In genomic region chr6:123658848-123659247, GRCh38 we compare ENCODE assay signal across 27 cellular contexts. TPM values are rescaled to one million over a fixed set of nuclear protein-coding genes. Genes with fewer than 3 reads are reported as not detected.
"Had no signal": no experiment of that assay in that cellular context is flagged by ENCODE, and none has a peak within 500 bp of the region (broad histone marks: within the 10 kb centered on the region; RNA-seq: fewer than 3 reads in every experiment).

No MANE protein-coding gene starts in this region.

- H3K36me3 Mint-ChIP-seq: activated naive CD4-positive, alpha-beta T cell treated with anti-CD3 and anti-CD28 coated beads, Interleukin-2, amount 10 ng/mL, durations not matched to agents 7 days and 5 days; activated naive CD8-positive, alpha-beta T cell treated with anti-CD3 and anti-CD28 coated beads for 36 hours; WTC11 had no signal

- H3K4me3 ChIP-seq: cardiac muscle cell, MG63, Peyer's patch had no signal

- ATAC-seq: activated CD8-positive, alpha-beta T cell treated with anti-CD3 and anti-CD28 coated beads, Interleukin-2, amount 10 ng/mL, durations not matched to agents 7 days and 5 days; activated T-helper 17 cell treated with anti-CD3 and anti-CD28 coated beads, Interleukin-2, amount 50 U/mL, for 72 hours; T-helper 17 cell; WTC11 had no signal

- H3K27me3 Mint-ChIP-seq: activated naive CD4-positive, alpha-beta T cell treated with anti-CD3 and anti-CD28 coated beads, Interleukin-2, amount 10 ng/mL, durations not matched to agents 7 days and 5 days; activated naive CD8-positive, alpha-beta T cell treated with anti-CD3 and anti-CD28 coated beads for 36 hours; activated T-cell treated with anti-CD3 and anti-CD28 coated beads, Interleukin-2, amount 50 U/mL, for 24 hours; activated T-helper 17 cell treated with anti-CD3 and anti-CD28 coated beads, Interleukin-2, amount 50 U/mL, for 72 hours; T-helper 17 cell had no signal

- H3K27ac ChIP-seq: brain microvascular endothelial cell, cardiac muscle cell, Peyer's patch, RWPE1 had no signal

- H3K36me3 ChIP-seq: brain microvascular endothelial cell, cardiac muscle cell, MG63, Peyer's patch had no signal

- H3K4me1 Mint-ChIP-seq: activated naive CD8-positive, alpha-beta T cell treated with anti-CD3 and anti-CD28 coated beads for 36 hours; activated T-helper 17 cell treated with anti-CD3 and anti-CD28 coated beads, Interleukin-2, amount 50 U/mL, for 72 hours; T-helper 17 cell had no signal

- H3K9me3 Mint-ChIP-seq: activated naive CD4-positive, alpha-beta T cell treated with anti-CD3 and anti-CD28 coated beads, Interleukin-2, amount 10 ng/mL, durations not matched to agents 7 days and 5 days; activated naive CD8-positive, alpha-beta T cell treated with anti-CD3 and anti-CD28 coated beads for 36 hours; activated T-cell treated with anti-CD3 and anti-CD28 coated beads, Interleukin-2, amount 50 U/mL, for 24 hours; activated T-helper 17 cell treated with anti-CD3 and anti-CD28 coated beads, Interleukin-2, amount 50 U/mL, for 72 hours; WTC11 had no signal

- H3K9me3 ChIP-seq: MG63, Peyer's patch had no signal

- H3K4me1 ChIP-seq: Peyer's patch had no signal

- H3K27ac Mint-ChIP-seq: activated CD8-positive, alpha-beta T cell treated with anti-CD3 and anti-CD28 coated beads, Interleukin-2, amount 10 ng/mL, durations not matched to agents 7 days and 5 days; activated naive CD4-positive, alpha-beta T cell treated with anti-CD3 and anti-CD28 coated beads, Interleukin-2, amount 10 ng/mL, durations not matched to agents 7 days and 5 days; activated naive CD8-positive, alpha-beta T cell treated with anti-CD3 and anti-CD28 coated beads for 36 hours; activated T-cell treated with anti-CD3 and anti-CD28 coated beads, Interleukin-2, amount 50 U/mL, for 24 hours; activated T-helper 17 cell treated with anti-CD3 and anti-CD28 coated beads, Interleukin-2, amount 50 U/mL, for 72 hours; T-helper 17 cell; WTC11 had no signal

- H3K27me3 ChIP-seq: brain microvascular endothelial cell, cardiac muscle cell, MG63, Peyer's patch had no signal

- DNase-seq: activated CD4-positive, alpha-beta T cell treated with anti-CD3 and anti-CD28 coated beads for 48 hours; activated CD4-positive, alpha-beta T cell treated with anti-CD3 and anti-CD28 coated beads, Interleukin-2, amount 50 U/mL, for 4 hours; activated CD4-positive, CD25-positive, alpha-beta regulatory T cell treated with anti-CD3 and anti-CD28 coated beads, Interleukin-2, amount 50 U/mL, for 72 hours; activated CD8-positive, alpha-beta T cell treated with anti-CD3 and anti-CD28 coated beads, Interleukin-2, amount 10 ng/mL, durations not matched to agents 7 days and 5 days; activated gamma-delta T cell; activated naive CD4-positive, alpha-beta T cell treated with anti-CD3 and anti-CD28 coated beads, Interleukin-2, amount 10 ng/mL, durations not matched to agents 7 days and 5 days; activated naive CD8-positive, alpha-beta T cell treated with anti-CD3 and anti-CD28 coated beads for 36 hours; activated T-cell treated with anti-CD3 and anti-CD28 coated beads, Interleukin-2, amount 50 U/mL, for 24 hours; brain microvascular endothelial cell; MG63; NCI-H1105; NCI-H146; NCI-H187 treated with DMSO at 0.1 percent for 48 hours; NCI-H345; NCI-H510A; NCI-H526 treated with DMSO at 0.1 percent for 48 hours; NCI-H82; OCI-M1; Peyer's patch; Right ventricle myocardium superior; T-helper 17 cell; T-helper 9 cell had no signal

- H3K4me3 Mint-ChIP-seq: activated CD8-positive, alpha-beta T cell treated with anti-CD3 and anti-CD28 coated beads, Interleukin-2, amount 10 ng/mL, durations not matched to agents 7 days and 5 days; activated naive CD4-positive, alpha-beta T cell treated with anti-CD3 and anti-CD28 coated beads, Interleukin-2, amount 10 ng/mL, durations not matched to agents 7 days and 5 days; activated naive CD8-positive, alpha-beta T cell treated with anti-CD3 and anti-CD28 coated beads for 36 hours; activated T-cell treated with anti-CD3 and anti-CD28 coated beads, Interleukin-2, amount 50 U/mL, for 24 hours; activated T-helper 17 cell treated with anti-CD3 and anti-CD28 coated beads, Interleukin-2, amount 50 U/mL, for 72 hours; T-helper 17 cell; WTC11 had no signal

RNA-seq across cellular contexts. Expression of gene TRDN, which starts 22.1 kb away (rescaled TPM):
- total RNA-seq: activated CD8-positive, alpha-beta T cell treated with anti-CD3 and anti-CD28 coated beads, Interleukin-2, amount 10 ng/mL, durations not matched to agents 7 days and 5 days; activated naive CD8-positive, alpha-beta T cell treated with anti-CD3 and anti-CD28 coated beads for 36 hours; activated T-helper 17 cell treated with anti-CD3 and anti-CD28 coated beads, Interleukin-2, amount 50 U/mL, for 72 hours; Peyer's patch; SK-MEL-5; T-helper 17 cell had no signal
